In the genomic region with DNA sequence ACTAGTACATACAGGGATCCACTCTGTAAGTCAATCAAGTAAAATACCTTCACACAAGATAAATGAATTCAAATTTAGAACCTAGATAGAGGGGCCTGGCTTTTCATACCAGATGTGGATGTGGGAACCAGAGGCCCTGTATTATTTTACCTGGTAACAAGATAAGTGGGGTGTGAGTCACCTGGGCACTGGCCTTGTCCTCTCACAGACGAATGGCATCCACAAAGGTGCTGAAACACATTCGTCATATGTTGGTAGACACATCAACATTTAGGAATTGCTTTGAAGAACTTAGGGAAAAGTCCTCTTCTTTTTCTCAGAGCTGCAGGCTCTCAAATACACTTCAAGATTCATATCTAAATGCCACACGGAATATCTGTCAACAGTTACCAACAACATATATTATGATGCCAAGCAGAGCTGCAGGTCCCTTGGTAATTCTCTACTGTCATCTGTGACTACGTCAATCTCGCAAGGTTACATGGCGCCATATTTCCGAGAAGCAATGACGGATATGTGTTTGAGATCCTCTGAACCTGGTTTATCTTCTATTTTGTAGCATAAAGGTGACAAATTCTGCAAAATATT, we compare ENCODE assay signal across 35 cellular contexts.
"Had no signal": no experiment of that assay in that cellular context is flagged by ENCODE, and none has a peak within 500 bp of the region (broad histone marks: within the 10 kb centered on the region; RNA-seq: fewer than 3 reads in every experiment).

No MANE protein-coding gene starts in this region.

- H3K36me3 Mint-ChIP-seq: activated naive CD8-positive, alpha-beta T cell; immature natural killer cell; natural killer cell treated with Interleukin-12 subunit alpha and Interleukin-12 subunit beta and Interleukin-15 and Interleukin-18, amount 100 ng/mL, for 72 hours; stimulated activated effector memory CD8-positive, alpha-beta T cell treated with anti-CD3 and anti-CD28 coated beads, Interleukin-12 subunit alpha, Interleukin-12 subunit beta, amount 100 ng/mL, for 72 hours had no signal

- H3K27ac ChIP-seq: body of pancreas, heart left ventricle, left lung, lower lobe of right lung, neutrophil, ovary, right lobe of liver, skin epidermis, thoracic aorta, upper lobe of left lung, vagina, WERI-Rb-1 had no signal

- H3K4me3 Mint-ChIP-seq: activated naive CD8-positive, alpha-beta T cell; effector memory CD8-positive, alpha-beta T cell; immature natural killer cell; natural killer cell treated with Interleukin-12 subunit alpha and Interleukin-12 subunit beta and Interleukin-15 and Interleukin-18, amount 100 ng/mL, for 72 hours; stimulated activated effector memory CD8-positive, alpha-beta T cell treated with anti-CD3 and anti-CD28 coated beads, Interleukin-12 subunit alpha, Interleukin-12 subunit beta, amount 100 ng/mL, for 72 hours; stimulated activated naive CD8-positive, alpha-beta T cell treated with anti-CD3 and anti-CD28 coated beads, Interleukin-15, Interleukin-2, amounts not matched to agents 100 ng/mL and 50 ng/mL, for 24 hours; T-helper 1 cell treated with Interleukin-12 subunit alpha and Interleukin-12 subunit beta and Interleukin-4 antibody, amounts not matched to agents 30 μg/mL and 1 μg/mL, for 36 hours had no signal

- H3K4me3 ChIP-seq: body of pancreas, heart left ventricle, left lung, lower lobe of right lung, ovary, right lobe of liver, skin epidermis, thoracic aorta, upper lobe of left lung, vagina had no signal

- H3K27me3 ChIP-seq: body of pancreas, heart left ventricle, left lung, neutrophil, ovary, right lobe of liver, upper lobe of left lung, vagina had no signal

- H3K9me3 ChIP-seq: body of pancreas, heart left ventricle, left lung, lower lobe of right lung, neutrophil, ovary, right lobe of liver, thoracic aorta, upper lobe of left lung, vagina had no signal

- DNase-seq: activated CD4-positive, alpha-beta T cell treated with anti-CD3 and anti-CD28 coated beads for 48 hours; activated CD4-positive, alpha-beta T cell treated with anti-CD3 and anti-CD28 coated beads, Interleukin-2, amount 50 U/mL, for 48 hours; activated CD8-positive, alpha-beta memory T cell treated with anti-CD3 and anti-CD28 coated beads for 24 hours; activated effector memory CD4-positive, alpha-beta T cell treated with Interleukin-2 at 50 U/mL for 16 hours; activated naive CD4-positive, alpha-beta T cell treated with Interleukin-2 at 50 U/mL for 16 hours; anterior cingulate cortex; body of pancreas; cortex of kidney; effector memory CD8-positive, alpha-beta T cell; foreskin fibroblast; heart left ventricle; hypothalamus; immature natural killer cell; kidney glomerular epithelial cell; left lung; lower lobe of right lung; mesendoderm; ovary; right lobe of liver; stimulated activated CD4-positive, alpha-beta T cell treated with anti-CD3 and anti-CD28 coated beads, Interleukin-4, amount 100 ng/mL, for 24 hours; T1000; upper lobe of left lung; WERI-Rb-1 had no signal

- H3K27ac Mint-ChIP-seq: activated naive CD8-positive, alpha-beta T cell; effector memory CD8-positive, alpha-beta T cell; immature natural killer cell; natural killer cell treated with Interleukin-12 subunit alpha and Interleukin-12 subunit beta and Interleukin-15 and Interleukin-18, amount 100 ng/mL, for 72 hours; progenitor cell of endocrine pancreas; stimulated activated effector memory CD8-positive, alpha-beta T cell treated with anti-CD3 and anti-CD28 coated beads, Interleukin-12 subunit alpha, Interleukin-12 subunit beta, amount 100 ng/mL, for 72 hours; stimulated activated naive CD8-positive, alpha-beta T cell treated with anti-CD3 and anti-CD28 coated beads, Interleukin-15, Interleukin-2, amounts not matched to agents 100 ng/mL and 50 ng/mL, for 24 hours; T-helper 1 cell treated with Interleukin-12 subunit alpha and Interleukin-12 subunit beta and Interleukin-4 antibody, amounts not matched to agents 30 μg/mL and 1 μg/mL, for 36 hours had no signal

- ATAC-seq: activated CD4-positive, CD25-positive, alpha-beta regulatory T cell treated with anti-CD3 and anti-CD28 coated beads, Interleukin-2, amount 50 U/mL, for 24 hours; body of pancreas; effector memory CD8-positive, alpha-beta T cell; esophagus mucosa; heart left ventricle; left lung; lower lobe of right lung; natural killer cell treated with Interleukin-12 subunit alpha and Interleukin-12 subunit beta and Interleukin-15 and Interleukin-18, amount 100 ng/mL, for 72 hours; stimulated activated effector memory CD8-positive, alpha-beta T cell treated with anti-CD3 and anti-CD28 coated beads, Interleukin-12 subunit alpha, Interleukin-12 subunit beta, amount 100 ng/mL, for 72 hours had no signal

- H3K4me1 ChIP-seq: body of pancreas, heart left ventricle, left lung, lower lobe of right lung, upper lobe of left lung, vagina had no signal

- H3K4me1 Mint-ChIP-seq: immature natural killer cell; stimulated activated effector memory CD8-positive, alpha-beta T cell treated with anti-CD3 and anti-CD28 coated beads, Interleukin-12 subunit alpha, Interleukin-12 subunit beta, amount 100 ng/mL, for 72 hours had no signal

- H3K36me3 ChIP-seq: heart left ventricle, left lung, lower lobe of right lung, neutrophil, ovary, right lobe of liver, thoracic aorta, upper lobe of left lung, vagina, WERI-Rb-1 had no signal
